Comparison of ENCODE assay signal across 8 cellular contexts in the genomic region with DNA sequence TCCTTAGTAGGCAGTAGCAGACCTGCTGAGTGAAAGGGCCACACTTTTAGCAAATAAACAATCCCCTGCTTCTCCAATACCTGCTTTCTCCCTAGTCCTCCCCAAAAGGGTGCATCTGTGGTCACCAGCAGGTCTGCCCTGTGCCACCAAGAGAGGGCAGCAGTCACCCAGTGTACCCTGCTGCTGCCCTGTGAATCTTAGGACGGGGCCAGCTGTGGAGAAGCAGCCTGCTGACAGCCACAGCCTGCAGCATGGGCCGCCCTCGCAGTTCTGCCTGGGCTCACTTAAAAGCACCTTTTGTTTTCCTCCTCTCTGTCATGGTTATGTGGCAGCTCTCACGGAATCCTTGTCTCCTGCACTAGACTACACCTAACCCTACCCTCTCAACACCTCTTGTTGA.
DNase-seq lines count a peak whose midpoint lies in the region; ATAC-seq and TF ChIP-seq lines count a peak whose summit lies in the region.
"Not testable (repeated sequence)": the region's sequence is repeated elsewhere in the genome, so short reads cannot be mapped to it uniquely, and the experiment has no call there.

No MANE protein-coding gene starts in this region.

- TF ChIP-seq POLR2A in spleen (IDR thresholded peaks at IDR 0.05), result not testable (repeated sequence)

- H3K9me3 ChIP-seq in colonic mucosa, left lung, spleen: not testable (repeated sequence)

- not testable (repeated sequence) for H3K27ac ChIP-seq in colonic mucosa, left lung, spleen

- POLR2A ChIA-PET in activated CD8-positive, alpha-beta T cell treated with anti-CD3 and anti-CD28 coated beads, Interleukin-2, amount 10 ng/mL, durations not matched to agents 7 days and 5 days (lab: Charles Lee), result not testable (repeated sequence)

- not testable (repeated sequence) for H3K36me3 Mint-ChIP-seq in activated CD8-positive, alpha-beta T cell treated with anti-CD3 and anti-CD28 coated beads, Interleukin-2, amount 10 ng/mL, durations not matched to agents 7 days and 5 days (ENCODE audit: low read depth)

- not testable (repeated sequence) for H3K27me3 Mint-ChIP-seq in activated CD8-positive, alpha-beta T cell treated with anti-CD3 and anti-CD28 coated beads, Interleukin-2, amount 10 ng/mL, durations not matched to agents 7 days and 5 days (ENCODE audit: low read depth)

- TF ChIP-seq CTCF in GM12875 (IDR thresholded peaks at IDR 0.05; ENCODE audit: borderline replicate concordance, insufficient read depth, low read depth, low read length), result 0 out of 2 replicates have a peak, but pooled peaks have one; percentile 12
- peak; percentile 46 for TF ChIP-seq CTCF in colonic mucosa (IDR thresholded peaks at IDR 0.05)
- TF ChIP-seq CTCF in left lung (IDR thresholded peaks at IDR 0.05), result peak; percentile 26 to 32
- peak in 6 of 11 experiments; percentile 40 to 51 (median 42) for TF ChIP-seq CTCF in spleen (IDR thresholded peaks at IDR 0.05 in 8 of 11, conservative IDR thresholded peaks at IDR 0.05 in 3 of 11)

- DNase-seq in Ammon's horn (ENCODE audit: low spot score), result peak; percentile 37
- DNase-seq in NCI-H1092 (lab: John Stamatoyannopoulos, UW), result peak; percentile 33
- peak; percentile 9 for DNase-seq in RPMI7951 (ENCODE audit: low read depth)
- peak; percentile 35 for DNase-seq in activated CD8-positive, alpha-beta T cell treated with anti-CD3 and anti-CD28 coated beads, Interleukin-2, amount 10 ng/mL, durations not matched to agents 7 days and 5 days
- DNase-seq in colonic mucosa, result peak; percentile 48
- not testable (repeated sequence) for DNase-seq in left lung
- DNase-seq in spleen, result peak; percentile 80

- not testable (repeated sequence) for H3K27ac Mint-ChIP-seq in activated CD8-positive, alpha-beta T cell treated with anti-CD3 and anti-CD28 coated beads, Interleukin-2, amount 10 ng/mL, durations not matched to agents 7 days and 5 days

- intact Hi-C loops in colonic mucosa (cut with DNase I), result loop anchor here (5.0 kb wide), 1 partner anchor 316 kb away; no protein-coding TSS in a partner anchor
- intact Hi-C loops in left lung (cut with DNase I); spleen (cut with DNase I; ENCODE audit: low total_unique reads): not testable (repeated sequence)

- CTCF ChIA-PET in activated CD8-positive, alpha-beta T cell treated with anti-CD3 and anti-CD28 coated beads, Interleukin-2, amount 10 ng/mL, durations not matched to agents 7 days and 5 days (lab: Charles Lee), result interaction anchor here (1.0 kb wide), 1 partner anchor 320 kb away, joined by 3 read pairs; no protein-coding TSS in a partner anchor

- not testable (repeated sequence) for H3K27me3 ChIP-seq in colonic mucosa; left lung; spleen (replicated peaks in 1 of 7)

- not testable (repeated sequence) for H3K9ac ChIP-seq in colonic mucosa (ENCODE audit: low read depth in 2 of 2, low read length in 2 of 2)

- not testable (repeated sequence) for H3K4me3 Mint-ChIP-seq in activated CD8-positive, alpha-beta T cell treated with anti-CD3 and anti-CD28 coated beads, Interleukin-2, amount 10 ng/mL, durations not matched to agents 7 days and 5 days

- not testable (repeated sequence) for ATAC-seq in activated CD8-positive, alpha-beta T cell treated with anti-CD3 and anti-CD28 coated beads, Interleukin-2, amount 10 ng/mL, durations not matched to agents 7 days and 5 days; left lung

- not testable (repeated sequence) for H3K4me1 ChIP-seq in colonic mucosa, left lung, spleen

- H3K4me1 Mint-ChIP-seq in activated CD8-positive, alpha-beta T cell treated with anti-CD3 and anti-CD28 coated beads, Interleukin-2, amount 10 ng/mL, durations not matched to agents 7 days and 5 days (ENCODE audit: low read depth), result peaks cover 15% of the 10 kb centered on the region

- not testable (repeated sequence) for H3K4me3 ChIP-seq in GM12875 (ENCODE audit: low read depth, low read length); colonic mucosa; left lung; spleen

- H3K9me3 Mint-ChIP-seq in activated CD8-positive, alpha-beta T cell treated with anti-CD3 and anti-CD28 coated beads, Interleukin-2, amount 10 ng/mL, durations not matched to agents 7 days and 5 days (ENCODE audit: insufficient read depth), result not testable (repeated sequence)

- not testable (repeated sequence) for H3K36me3 ChIP-seq in colonic mucosa, left lung, spleen

- 37 to 61% (median 54%) methylated on average over 3 to 4 of the region's 4 CpGs for WGBS in spleen, 5 donors
